In the genomic region with DNA sequence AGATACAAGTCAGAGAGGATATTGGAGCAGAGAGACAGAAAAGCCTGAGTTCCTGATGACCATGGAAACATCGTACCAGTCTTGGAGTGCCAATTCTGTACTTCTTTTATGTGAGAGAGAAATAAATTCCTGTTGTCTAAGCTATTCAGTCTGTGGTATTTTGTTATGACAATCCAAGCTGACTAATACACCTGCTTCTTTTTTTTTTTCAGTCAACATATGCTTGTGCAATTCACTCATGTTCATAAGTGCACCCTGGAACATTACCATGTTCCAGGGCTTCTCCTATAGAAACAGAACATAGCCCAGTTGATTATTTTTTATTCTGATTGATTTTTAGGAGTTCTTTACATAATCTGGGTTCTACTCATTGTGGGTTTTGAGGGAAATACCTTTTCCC, we compare ENCODE assay signal across 11 cellular contexts. TPM values are rescaled to one million over a fixed set of nuclear protein-coding genes. Genes with fewer than 3 reads are reported as not detected.
DNase-seq lines count a peak whose midpoint lies in the region; TF ChIP-seq lines count a peak whose summit lies in the region.
"Had no signal": no experiment of that assay in that cellular context is flagged by ENCODE, and none has a peak within 500 bp of the region (broad histone marks: within the 10 kb centered on the region; RNA-seq: fewer than 3 reads in every experiment).

No MANE protein-coding gene starts in this region.

- peaks cover 39% of the 10 kb centered on the region for H3K4me1 Mint-ChIP-seq in neural crest cell

- H3K4me3 Mint-ChIP-seq in neural crest cell: peak overlapping the region; percentile 92

- no peaks in the 10 kb centered on the region for H3K9me3 Mint-ChIP-seq in neural crest cell
- H3K9me3 Mint-ChIP-seq: mesothelial cell of epicardium had no signal

- H3K4me3 ChIP-seq in choroid plexus epithelial cell (ENCODE audit: low read depth, low read length): no peak overlapping the region

- H3K27ac Mint-ChIP-seq in neural crest cell (ENCODE audit: unreplicated experiment): no peak overlapping the region
- H3K27ac Mint-ChIP-seq: mesothelial cell of epicardium, progenitor cell of endocrine pancreas had no signal

- H3K27me3 Mint-ChIP-seq in neural crest cell (ENCODE audit: low read depth): peaks cover 10% of the 10 kb centered on the region

- no peak for TF ChIP-seq CTCF in choroid plexus epithelial cell (conservative IDR thresholded peaks at IDR 0.05; ENCODE audit: low read depth, low read length)
- no peak for TF ChIP-seq CTCF in neural crest cell (conservative IDR thresholded peaks at IDR 0.05)

- DNase-seq in DMS53 treated with DMSO at 0.1 percent for 48 hours (lab: John Stamatoyannopoulos, UW; ENCODE audit: unreplicated experiment): peak; percentile 16
- DNase-seq in OCI-M1 (lab: John Stamatoyannopoulos, UW): peak; percentile 49
- peak; percentile 39 for DNase-seq in choroid plexus epithelial cell (ENCODE audit: low read depth)
- DNase-seq in neural crest cell (ENCODE audit: low read depth, low spot score): no peak
- DNase-seq in midbrain (lab: John Stamatoyannopoulos, UW): no peak
- no peak for DNase-seq in HuH-7 (ENCODE audit: low spot score)
- no peak for DNase-seq in cerebellar nuclear complex (lab: John Stamatoyannopoulos, UW)
- no peak for DNase-seq in middle frontal gyrus (ENCODE audit: extremely low spot score, low spot score)

- H3K36me3 Mint-ChIP-seq in neural crest cell (ENCODE audit: low read depth): no peaks in the 10 kb centered on the region
- H3K36me3 Mint-ChIP-seq: mesothelial cell of epicardium had no signal

RNA-seq across cellular contexts. Expression of gene CHPT1, which starts 1.7 kb away (rescaled TPM):
- 20.7 and 22.7 TPM in 2 replicates for total RNA-seq in neural crest cell

RNA-seq across cellular contexts. Expression of gene SYCP3, which starts 43.6 kb away (rescaled TPM):
- total RNA-seq in neural crest cell: 0.36 TPM in 1 of 2 replicates, not detected in the other
- total RNA-seq: Daoy, progenitor cell of endocrine pancreas had no signal

Comparison
In these comparisons a context has a peak if more than half of its experiments do, and no peak if none do; other contexts are left out.
1. DNase-seq: peak in DMS53 treated with DMSO at 0.1 percent for 48 hours (single experiment), OCI-M1 (single experiment) and choroid plexus epithelial cell (single experiment); none in neural crest cell (single experiment), midbrain (single experiment), HuH-7 (single experiment), cerebellar nuclear complex (0 of 2) and middle frontal gyrus (single experiment).